ENCODE assay signal across 14 cellular contexts in genomic region chr3:113002676-113003075, GRCh38. TPM values are rescaled to one million over a fixed set of nuclear protein-coding genes. Genes with fewer than 3 reads are reported as not detected.
DNase-seq lines count a peak whose midpoint lies in the region; ATAC-seq lines count a peak whose summit lies in the region.
"Had no signal": no experiment of that assay in that cellular context is flagged by ENCODE, and none has a peak within 500 bp of the region (broad histone marks: within the 10 kb centered on the region; RNA-seq: fewer than 3 reads in every experiment).

No MANE protein-coding gene starts in this region.

- peak overlapping the region; percentile 74 for H3K27ac Mint-ChIP-seq in activated CD4-positive, alpha-beta T cell treated with anti-CD3 and anti-CD28 coated beads, Interleukin-2, amount 10 ng/mL, durations not matched to agents 24 days and 14 days
- H3K27ac Mint-ChIP-seq in effector memory CD8-positive, alpha-beta T cell, result peak overlapping the region; percentile 77 to 78
- H3K27ac Mint-ChIP-seq in stimulated activated effector memory CD8-positive, alpha-beta T cell treated with anti-CD3 and anti-CD28 coated beads, Interleukin-12 subunit alpha, Interleukin-12 subunit beta, amount 100 ng/mL, for 72 hours, result peak overlapping the region; percentile 81

- H3K27me3 Mint-ChIP-seq in activated CD4-positive, alpha-beta T cell treated with anti-CD3 and anti-CD28 coated beads, Interleukin-2, amount 10 ng/mL, durations not matched to agents 24 days and 14 days, result no peaks in the 10 kb centered on the region
- H3K27me3 Mint-ChIP-seq in effector memory CD8-positive, alpha-beta T cell, result no peaks in the 10 kb centered on the region

- peaks cover 74% of the 10 kb centered on the region for H3K36me3 Mint-ChIP-seq in activated CD4-positive, alpha-beta T cell treated with anti-CD3 and anti-CD28 coated beads, Interleukin-2, amount 10 ng/mL, durations not matched to agents 24 days and 14 days (ENCODE audit: low read depth)
- H3K36me3 Mint-ChIP-seq in effector memory CD8-positive, alpha-beta T cell (ENCODE audit: insufficient read depth), result peaks cover 44% of the 10 kb centered on the region
- H3K36me3 Mint-ChIP-seq in stimulated activated effector memory CD8-positive, alpha-beta T cell treated with anti-CD3 and anti-CD28 coated beads, Interleukin-12 subunit alpha, Interleukin-12 subunit beta, amount 100 ng/mL, for 72 hours, result peaks cover 99% of the 10 kb centered on the region

- H3K4me1 Mint-ChIP-seq in activated CD4-positive, alpha-beta T cell treated with anti-CD3 and anti-CD28 coated beads, Interleukin-2, amount 10 ng/mL, durations not matched to agents 24 days and 14 days, result peaks cover 58% of the 10 kb centered on the region
- peaks cover 26 to 49% of the 10 kb centered on the region in 2 donors for H3K4me1 Mint-ChIP-seq in effector memory CD8-positive, alpha-beta T cell (ENCODE audit: low read depth in 2 of 2)
- H3K4me1 Mint-ChIP-seq in stimulated activated effector memory CD8-positive, alpha-beta T cell treated with anti-CD3 and anti-CD28 coated beads, Interleukin-12 subunit alpha, Interleukin-12 subunit beta, amount 100 ng/mL, for 72 hours, result peaks cover 49% of the 10 kb centered on the region

- intact Hi-C loops in activated CD4-positive, alpha-beta T cell treated with anti-CD3 and anti-CD28 coated beads, Interleukin-2, amount 10 ng/mL, durations not matched to agents 24 days and 14 days (cut with micrococcal nuclease), result no loop called here

- no peaks in the 10 kb centered on the region for H3K9me3 Mint-ChIP-seq in activated CD4-positive, alpha-beta T cell treated with anti-CD3 and anti-CD28 coated beads, Interleukin-2, amount 10 ng/mL, durations not matched to agents 24 days and 14 days
- H3K9me3 Mint-ChIP-seq in effector memory CD8-positive, alpha-beta T cell, result no peaks in the 10 kb centered on the region
- H3K9me3 Mint-ChIP-seq in stimulated activated effector memory CD8-positive, alpha-beta T cell treated with anti-CD3 and anti-CD28 coated beads, Interleukin-12 subunit alpha, Interleukin-12 subunit beta, amount 100 ng/mL, for 72 hours, result no peaks in the 10 kb centered on the region

- peak; percentile 73 for ATAC-seq in effector memory CD8-positive, alpha-beta T cell (replicated peaks)
- ATAC-seq in stimulated activated effector memory CD8-positive, alpha-beta T cell treated with anti-CD3 and anti-CD28 coated beads, Interleukin-12 subunit alpha, Interleukin-12 subunit beta, amount 100 ng/mL, for 72 hours, result peak; percentile 88

- peak overlapping the region; percentile 13 for H3K4me3 Mint-ChIP-seq in activated CD4-positive, alpha-beta T cell treated with anti-CD3 and anti-CD28 coated beads, Interleukin-2, amount 10 ng/mL, durations not matched to agents 24 days and 14 days
- no peak overlapping the region for H3K4me3 Mint-ChIP-seq in effector memory CD8-positive, alpha-beta T cell
- H3K4me3 Mint-ChIP-seq in stimulated activated effector memory CD8-positive, alpha-beta T cell treated with anti-CD3 and anti-CD28 coated beads, Interleukin-12 subunit alpha, Interleukin-12 subunit beta, amount 100 ng/mL, for 72 hours, result no peak overlapping the region

- DNase-seq in M059J (ENCODE audit: low read depth) (peak; percentile 50), COLO668 (lab: John Stamatoyannopoulos, UW; ENCODE audit: unreplicated experiment) (no peak), GDM1 (lab: John Stamatoyannopoulos, UW) (no peak), HPDE6-E6E7 (ENCODE audit: extremely low spot score) (no peak)
- peak; percentile 84 for DNase-seq in activated CD4-positive, alpha-beta T cell treated with anti-CD3 and anti-CD28 coated beads, Interleukin-2, amount 10 ng/mL, durations not matched to agents 24 days and 14 days
- peak in 2 of 3 experiments; percentile 13 to 22 for DNase-seq in effector memory CD8-positive, alpha-beta T cell
- peak in 1 of 2 donors; percentile 62 for DNase-seq in stimulated activated effector memory CD8-positive, alpha-beta T cell treated with anti-CD3 and anti-CD28 coated beads, Interleukin-12 subunit alpha, Interleukin-12 subunit beta, amount 100 ng/mL, for 72 hours (ENCODE audit: low spot score in 2 of 2)
- DNase-seq: head of caudate nucleus, NCI-H446, right lobe of liver had no signal

RNA-seq across cellular contexts. Expression of gene GTPBP8, which starts 11.9 kb away (rescaled TPM):
- total RNA-seq in M059J (2014; rRNA removed; shearing (Covaris generic)), result 48.9 and 55.3 TPM in 2 replicates
- total RNA-seq in activated CD4-positive, alpha-beta T cell treated with anti-CD3 and anti-CD28 coated beads, Interleukin-2, amount 10 ng/mL, durations not matched to agents 24 days and 14 days, result 18.4 and 18.9 TPM in 2 replicates

RNA-seq across cellular contexts. Expression of gene CD200R1, which starts 27.8 kb away (rescaled TPM):
- total RNA-seq in M059J (2014; rRNA removed; shearing (Covaris generic)), result 0.12 TPM in 1 of 2 replicates, not detected in the other
- total RNA-seq in activated CD4-positive, alpha-beta T cell treated with anti-CD3 and anti-CD28 coated beads, Interleukin-2, amount 10 ng/mL, durations not matched to agents 24 days and 14 days, result 3.8 TPM in 2 replicates
- total RNA-seq: dermis microvascular lymphatic vessel endothelial cell, H1, lung microvascular endothelial cell, SK-MEL-5 had no signal

Comparison
In these comparisons a context has a peak if more than half of its experiments do, and no peak if none do; other contexts are left out.
1. DNase-seq: peak in M059J (single experiment), activated CD4-positive, alpha-beta T cell treated with anti-CD3 and anti-CD28 coated beads, Interleukin-2, amount 10 ng/mL, durations not matched to agents 24 days and 14 days (single experiment) and effector memory CD8-positive, alpha-beta T cell (2 of 3); none in COLO668 (single experiment), GDM1 (single experiment) and HPDE6-E6E7 (single experiment).
2. Peak in every context shown above with its lines, with median percentiles within 50 percentile points of each other: H3K27ac Mint-ChIP-seq.